ENCODE assay signal across 20 cellular contexts in genomic region chr3:48275292-48276027, GRCh38. TPM values are rescaled to one million over a fixed set of nuclear protein-coding genes. Genes with fewer than 3 reads are reported as not detected.
DNase-seq lines count a peak whose midpoint lies in the region; ATAC-seq and TF ChIP-seq lines count a peak whose summit lies in the region.
"Had no signal": no experiment of that assay in that cellular context is flagged by ENCODE, and none has a peak within 500 bp of the region (broad histone marks: within the 10 kb centered on the region; RNA-seq: fewer than 3 reads in every experiment).

No MANE protein-coding gene starts in this region.

- no peak overlapping the region for H3K23ac ChIP-seq in mesenchymal stem cell (ENCODE audit: low read length in 2 of 2)

- H2AFZ ChIP-seq in mesenchymal stem cell (ENCODE audit: low read depth, low read length): no peak overlapping the region

- peak overlapping the region; percentile 66 for H3K27ac Mint-ChIP-seq in Caco-2 (ENCODE audit: unreplicated experiment)

- no peak overlapping the region for H3K14ac ChIP-seq in mesenchymal stem cell (ENCODE audit: low read length in 2 of 2)

- H3K9ac ChIP-seq in mesenchymal stem cell (ENCODE audit: low read length): no peak overlapping the region
- H3K9ac ChIP-seq: BLaER1 treated with 17β-estradiol and CSF1 and Interleukin-3, amounts not matched to agents 10 nM and 100 nM had no signal

- no peak for ATAC-seq in GM21423 (IDR thresholded peaks at IDR 0.05; ENCODE audit: unreplicated experiment)
- ATAC-seq: K562 had no signal

- H3K18ac ChIP-seq in mesenchymal stem cell (ENCODE audit: low read depth in 1 of 2, low read length in 2 of 2): no peak overlapping the region

- peaks cover 27% of the 10 kb centered on the region for H3K4me1 ChIP-seq in Caco-2
- H3K4me1 ChIP-seq in mesenchymal stem cell (ENCODE audit: control insufficient read depth, insufficient read depth, low read depth, low read length): peaks cover 2% of the 10 kb centered on the region

- H4K91ac ChIP-seq in mesenchymal stem cell (ENCODE audit: low read length): no peak overlapping the region

- peaks cover 30% of the 10 kb centered on the region for H3K4me1 Mint-ChIP-seq in Caco-2 (ENCODE audit: low read depth, unreplicated experiment)

- H3K4me3 Mint-ChIP-seq in Caco-2 (ENCODE audit: unreplicated experiment): no peak overlapping the region

- no peak for DNase-seq in Caco-2
- DNase-seq in LHCN-M2 (ENCODE audit: low read depth): peak; percentile 8
- DNase-seq in epithelial cell of proximal tubule (ENCODE audit: low read depth): peak; percentile 46
- peak; percentile 9 for DNase-seq in mesenchymal stem cell
- DNase-seq in NCI-H1092 (lab: John Stamatoyannopoulos, UW): no peak
- no peak for DNase-seq in NCI-H2227 (lab: John Stamatoyannopoulos, UW; ENCODE audit: unreplicated experiment)
- no peak for DNase-seq in NOMO-1 treated with DMSO at 0.1 percent for 48 hours (lab: John Stamatoyannopoulos, UW; ENCODE audit: unreplicated experiment)
- DNase-seq: DMS 273 treated with DMSO at 0.1 percent for 48 hours, NCI-H1092 treated with DMSO at 0.1 percent for 48 hours, NCI-H187 treated with DMSO at 0.1 percent for 48 hours, NCI-H774, SIG-M5 had no signal

- no peak overlapping the region for H2BK15ac ChIP-seq in mesenchymal stem cell (ENCODE audit: low read depth, poor library complexity, severe bottlenecking)

- H3K36me3 Mint-ChIP-seq in Caco-2 (ENCODE audit: insufficient read depth, unreplicated experiment): peaks cover 22% of the 10 kb centered on the region

- POLR2A ChIA-PET in Caco-2 (lab: Charles Lee): interaction anchor here (1.2 kb wide), 1 partner anchor 164 kb away, joined by 3 read pairs; the partner anchor contains the start of genes CCDC51 and TMA7

- H3K79me1 ChIP-seq in mesenchymal stem cell (replicated peaks; ENCODE audit: low read length, poor library complexity, severe bottlenecking): no peaks in the 10 kb centered on the region

- H2BK120ac ChIP-seq in mesenchymal stem cell (ENCODE audit: low read depth, low read length): no peak overlapping the region

- intact Hi-C loops in Caco-2 (cut with micrococcal nuclease; ENCODE audit: unreplicated experiment): no loop called here

- BruUV-seq in Caco-2 (replicated peaks; lab: Mats Ljungman, UMichigan): no TSS peak

- no peak overlapping the region for H4K8ac ChIP-seq in mesenchymal stem cell (ENCODE audit: low read length)

- H2BK12ac ChIP-seq in mesenchymal stem cell (ENCODE audit: low read length in 2 of 2): no peak overlapping the region

- H3K36me3 ChIP-seq in Caco-2 (ENCODE audit: control insufficient read depth, insufficient read depth, low read length) (no peaks in the 10 kb centered on the region), mesenchymal stem cell (ENCODE audit: control insufficient read depth in 1 of 2, insufficient read depth in 2 of 2, low read depth in 1 of 2, low read length in 2 of 2) (peaks cover 0 to 6% of the 10 kb centered on the region in 2 experiments)

- CTCF ChIA-PET in Caco-2 (lab: Charles Lee): interaction anchor here (0.8 to 3.0 kb wide), 4 partner anchors 81 to 161 kb away, joined by 3 to 71 read pairs (median 5); no protein-coding TSS in a partner anchor

- H3K9me3 Mint-ChIP-seq in Caco-2 (ENCODE audit: unreplicated experiment): peaks cover 11% of the 10 kb centered on the region

- H3K9me3 ChIP-seq in Caco-2 (no peaks in the 10 kb centered on the region), mesenchymal stem cell (ENCODE audit: control insufficient read depth, low read length) (no peaks in the 10 kb centered on the region)

- no peak overlapping the region for H3K4me2 ChIP-seq in mesenchymal stem cell (ENCODE audit: low read length, poor library complexity, severe bottlenecking)
- H3K4me2 ChIP-seq: BLaER1 treated with 17β-estradiol and CSF1 and Interleukin-3, amounts not matched to agents 10 nM and 100 nM had no signal

- H3K27me3 ChIP-seq in Caco-2 (replicated peaks; ENCODE audit: control insufficient read depth, insufficient read depth, low read length) (no peaks in the 10 kb centered on the region), mesenchymal stem cell (ENCODE audit: control insufficient read depth in 1 of 2, insufficient read depth in 1 of 2, low read length in 2 of 2) (no peaks in the 10 kb centered on the region)
- H3K27me3 ChIP-seq: BLaER1 treated with 17β-estradiol and CSF1 and Interleukin-3, amounts not matched to agents 10 nM and 100 nM had no signal

- H3K4ac ChIP-seq in mesenchymal stem cell (ENCODE audit: low read depth in 1 of 2, low read length in 2 of 2): no peak overlapping the region

- no peak overlapping the region for H2BK5ac ChIP-seq in mesenchymal stem cell (ENCODE audit: low read depth, low read length, poor library complexity, severe bottlenecking)

- no peak overlapping the region for H2AK5ac ChIP-seq in mesenchymal stem cell (ENCODE audit: low read length, severe bottlenecking)

- 73% methylated on average over 4 of the region's 8 CpGs for WGBS in mesenchymal stem cell

- H3K27ac ChIP-seq in mesenchymal stem cell (ENCODE audit: low read length, poor library complexity, severe bottlenecking): no peak overlapping the region
- H3K27ac ChIP-seq: BLaER1 treated with 17β-estradiol and CSF1 and Interleukin-3, amounts not matched to agents 10 nM and 100 nM; HL-60 had no signal

- no peak for TF ChIP-seq CTCF in Caco-2 (IDR thresholded peaks at IDR 0.05; ENCODE audit: insufficient read depth in 1 of 2, low read depth in 1 of 2, low read length in 1 of 2, severe bottlenecking in 1 of 2, unreplicated experiment in 1 of 2)
- no peak for TF ChIP-seq CTCF in epithelial cell of proximal tubule (conservative IDR thresholded peaks at IDR 0.05; ENCODE audit: low read depth, low read length)

- no peaks in the 10 kb centered on the region for H3K27me3 Mint-ChIP-seq in Caco-2 (ENCODE audit: insufficient read depth, unreplicated experiment)

- H3K4me3 ChIP-seq in Caco-2 (ENCODE audit: low read depth, low read length): no peak overlapping the region
- H3K4me3 ChIP-seq in epithelial cell of proximal tubule (ENCODE audit: low read depth, low read length): no peak overlapping the region
- H3K4me3 ChIP-seq in mesenchymal stem cell (ENCODE audit: insufficient read depth in 1 of 2, low read depth in 1 of 2, low read length in 2 of 2): no peak overlapping the region
- H3K4me3 ChIP-seq: BLaER1 treated with 17β-estradiol and CSF1 and Interleukin-3, amounts not matched to agents 10 nM and 100 nM; K562 had no signal

RNA-seq across cellular contexts. Expression of gene NME6, which starts 25.7 kb away (rescaled TPM):
- 42.3 and 49.2 TPM in 2 replicates for total RNA-seq in Caco-2 (2022)
- 23.7 and 25.4 TPM in 2 replicates for total RNA-seq in LHCN-M2 (2014; rRNA removed)
- 15.9 TPM for polyA plus RNA-seq in LHCN-M2 (2012)
- total RNA-seq in epithelial cell of proximal tubule: 45.5 and 50.0 TPM in 2 replicates
- 14.0 TPM for polyA plus RNA-seq in mesenchymal stem cell (2013, experiment 1 of 2)
- 14.7 TPM for polyA plus RNA-seq in mesenchymal stem cell (2013, experiment 2 of 2)

RNA-seq across cellular contexts. Expression of gene ZNF589, which starts 34.6 kb away (rescaled TPM):
- 9.7 and 10.9 TPM in 2 replicates for total RNA-seq in Caco-2 (2022)
- 3.0 and 3.2 TPM in 2 replicates for total RNA-seq in LHCN-M2 (2014; rRNA removed)
- polyA plus RNA-seq in LHCN-M2 (2012): 1.9 TPM
- total RNA-seq in epithelial cell of proximal tubule: 3.8 and 4.6 TPM in 2 replicates
- 4.0 TPM for polyA plus RNA-seq in mesenchymal stem cell (2013, experiment 1 of 2)
- 4.0 TPM for polyA plus RNA-seq in mesenchymal stem cell (2013, experiment 2 of 2)

RNA-seq across cellular contexts. Expression of gene CAMP, which starts 52.2 kb away (rescaled TPM):
- total RNA-seq in Caco-2 (2022) (not detected in 2 replicates), LHCN-M2 (2014; rRNA removed) (not detected in 2 replicates), epithelial cell of proximal tubule (not detected in 2 replicates)
- not detected for polyA plus RNA-seq in LHCN-M2 (2012)
- not detected for polyA plus RNA-seq in mesenchymal stem cell (2013, experiment 1 of 2)
- 0.05 TPM for polyA plus RNA-seq in mesenchymal stem cell (2013, experiment 2 of 2)
- total RNA-seq: A172, Daoy, NCI-H460, RPMI7951 had no signal
- polyA plus RNA-seq: K562 had no signal

RNA-seq across cellular contexts. Expression of gene SPINK8, which starts 58.0 kb away (rescaled TPM):
- total RNA-seq in Caco-2 (2022): not detected in 2 replicates
- total RNA-seq in LHCN-M2 (2014; rRNA removed): not detected in 2 replicates
- polyA plus RNA-seq in LHCN-M2 (2012): not detected
- total RNA-seq in epithelial cell of proximal tubule: not detected in 2 replicates
- not detected for polyA plus RNA-seq in mesenchymal stem cell (2013, experiment 1 of 2)
- not detected for polyA plus RNA-seq in mesenchymal stem cell (2013, experiment 2 of 2)
- total RNA-seq: A172, Daoy, K562, NCI-H460, RPMI7951 had no signal
- polyA plus RNA-seq: K562 had no signal

Comparison
In these comparisons a context has a peak if more than half of its experiments do, and no peak if none do; other contexts are left out.
1. DNase-seq: peak in LHCN-M2 (single experiment), epithelial cell of proximal tubule (single experiment) and mesenchymal stem cell (single experiment); none in Caco-2 (0 of 2), NCI-H1092 (single experiment), NCI-H2227 (single experiment) and NOMO-1 treated with DMSO at 0.1 percent for 48 hours (single experiment).